In genomic region chr5:72845889-72846288, GRCh38 we compare ENCODE assay signal across 22 cellular contexts. TPM values are rescaled to one million over a fixed set of nuclear protein-coding genes. Genes with fewer than 3 reads are reported as not detected.
DNase-seq lines count a peak whose midpoint lies in the region; ATAC-seq, FAIRE-seq and TF ChIP-seq lines count a peak whose summit lies in the region.
"Had no signal": no experiment of that assay in that cellular context is flagged by ENCODE, and none has a peak within 500 bp of the region (broad histone marks: within the 10 kb centered on the region; RNA-seq: fewer than 3 reads in every experiment).

No MANE protein-coding gene starts in this region.

- peaks cover 45% of the 10 kb centered on the region for H3K4me1 ChIP-seq in OCI-LY3 (ENCODE audit: low read length)
- peaks cover 9% of the 10 kb centered on the region for H3K4me1 ChIP-seq in fibroblast of lung (ENCODE audit: control insufficient read depth, extremely low read depth, insufficient read depth, low read length)
- peaks cover 70% of the 10 kb centered on the region for H3K4me1 ChIP-seq in psoas muscle

- H3K27ac ChIP-seq in OCI-LY3 (ENCODE audit: low read length) (no peak overlapping the region), fibroblast of lung (ENCODE audit: insufficient read depth, low read length) (no peak overlapping the region), psoas muscle (peak overlapping the region; percentile 95)
- H3K27ac ChIP-seq: dorsolateral prefrontal cortex, parathyroid adenoma, sigmoid colon had no signal

- H3K9ac ChIP-seq in OCI-LY3 (ENCODE audit: low read length) (no peak overlapping the region), fibroblast of lung (ENCODE audit: insufficient read depth, low read length) (no peak overlapping the region)
- H3K9ac ChIP-seq: parathyroid adenoma had no signal

- H3K4me3 ChIP-seq in OCI-LY3 (ENCODE audit: low read length): no peak overlapping the region
- no peak overlapping the region for H3K4me3 ChIP-seq in fibroblast of lung (replicated peaks in 1 of 4; ENCODE audit: control extremely low read depth in 1 of 4, insufficient read depth in 1 of 4, low read depth in 3 of 4, low read length in 4 of 4)
- no peak overlapping the region for H3K4me3 ChIP-seq in psoas muscle
- H3K4me3 ChIP-seq: dorsolateral prefrontal cortex, sigmoid colon had no signal

- no peak for TF ChIP-seq POLR2A in GM18505 (IDR thresholded peaks at IDR 0.05; ENCODE audit: borderline replicate concordance, extremely low read depth, insufficient read depth, insufficient read length)

- DNase-seq in D721Med (ENCODE audit: insufficient read length, low spot score): no peak
- peak in 1 of 2 donors; percentile 42 for DNase-seq in fibroblast of lung (ENCODE audit: low read depth in 2 of 2)
- no peak for DNase-seq in psoas muscle
- no peak for DNase-seq in kidney tubule cell (ENCODE audit: low spot score)
- DNase-seq: activated CD4-positive, CD25-positive, alpha-beta regulatory T cell treated with anti-CD3 and anti-CD28 coated beads, Interleukin-2, amount 50 U/mL, for 72 hours; activated T-cell treated with anti-CD3 and anti-CD28 coated beads, Interleukin-2, amount 50 U/mL, for 1 hour; amygdala; central memory CD4-positive, alpha-beta T cell; dorsolateral prefrontal cortex; HFFc6; kidney glomerular epithelial cell; NCI-H1092 treated with DMSO at 0.1 percent for 48 hours; NCI-H1930; NCI-H2227 treated with DMSO at 0.1 percent for 48 hours; NCI-H774; SIG-M5; sigmoid colon had no signal

- H3K27me3 ChIP-seq in OCI-LY3 (ENCODE audit: low read depth, low read length): no peaks in the 10 kb centered on the region
- H3K27me3 ChIP-seq in fibroblast of lung (ENCODE audit: control insufficient read depth, insufficient read depth, low read length): no peaks in the 10 kb centered on the region
- no peaks in the 10 kb centered on the region for H3K27me3 ChIP-seq in psoas muscle (ENCODE audit: insufficient read depth in 3 of 3, low read length in 2 of 3)
- H3K27me3 ChIP-seq: dorsolateral prefrontal cortex, sigmoid colon had no signal

- intact Hi-C loops in psoas muscle (cut with DNase I): loop anchor here in 1 of 2 donors (10.0 kb wide), 1 partner anchor 231 kb away; no protein-coding TSS in a partner anchor

- H3K9me3 ChIP-seq in OCI-LY3 (ENCODE audit: insufficient read depth, low read length) (no peaks in the 10 kb centered on the region), fibroblast of lung (ENCODE audit: control insufficient read depth, insufficient read depth, low read depth, low read length) (no peaks in the 10 kb centered on the region), psoas muscle (no peaks in the 10 kb centered on the region)
- H3K9me3 ChIP-seq: sigmoid colon had no signal

- peaks cover 20% of the 10 kb centered on the region for H4K20me1 ChIP-seq in OCI-LY3 (ENCODE audit: insufficient read depth, low read length)
- no peaks in the 10 kb centered on the region for H4K20me1 ChIP-seq in fibroblast of lung (ENCODE audit: control insufficient read depth, extremely low read depth, insufficient read depth, low read length)

- TF ChIP-seq CTCF in D721Med (IDR thresholded peaks at IDR 0.05; ENCODE audit: insufficient read depth, missing control alignments): no peak
- TF ChIP-seq CTCF in OCI-LY3 (IDR thresholded peaks at IDR 0.05; ENCODE audit: low read depth, low read length): no peak
- no peak for TF ChIP-seq CTCF in fibroblast of lung (conservative IDR thresholded peaks at IDR 0.05 in 1 of 2, IDR thresholded peaks at IDR 0.05 in 1 of 2; ENCODE audit: low read depth in 1 of 2, low read length in 2 of 2)
- TF ChIP-seq CTCF in psoas muscle (IDR thresholded peaks at IDR 0.05): no peak

- peak; percentile 16 for FAIRE-seq in D721Med (lab: Jason Lieb, UNC)
- FAIRE-seq: TTC549 had no signal

- H3K4me2 ChIP-seq in OCI-LY3 (ENCODE audit: low read length): peak overlapping the region; percentile 17; the same call in 1 of the 2 replicates
- H3K4me2 ChIP-seq in fibroblast of lung (ENCODE audit: extremely low read depth, insufficient read depth, low read length): peak overlapping the region; percentile 41

- H3K36me3 ChIP-seq in OCI-LY3 (replicated peaks; ENCODE audit: low read depth, low read length): peaks cover 8% of the 10 kb centered on the region
- H3K36me3 ChIP-seq in fibroblast of lung (ENCODE audit: control insufficient read depth, insufficient read depth, low read length): no peaks in the 10 kb centered on the region
- no peaks in the 10 kb centered on the region for H3K36me3 ChIP-seq in psoas muscle (ENCODE audit: insufficient read depth in 1 of 2, low read depth in 1 of 2)
- H3K36me3 ChIP-seq: sigmoid colon had no signal

- 66 to 84% (median 75%) methylated on average over 2 of the region's 2 CpGs for WGBS in psoas muscle, 3 donors

- ATAC-seq in psoas muscle (no peak), GM18505 (IDR thresholded peaks at IDR 0.05; ENCODE audit: unreplicated experiment) (no peak), HG03097 (IDR thresholded peaks at IDR 0.05; ENCODE audit: low FRiP score, unreplicated experiment) (no peak)

- peaks cover 52% of the 10 kb centered on the region for H3K79me2 ChIP-seq in OCI-LY3 (ENCODE audit: low read length)
- peaks cover 70% of the 10 kb centered on the region for H3K79me2 ChIP-seq in fibroblast of lung (ENCODE audit: control insufficient read depth, insufficient read depth, low read length)

- H2AFZ ChIP-seq in OCI-LY3 (ENCODE audit: low read depth, low read length): no peak overlapping the region
- H2AFZ ChIP-seq in fibroblast of lung (ENCODE audit: low read length): no peak overlapping the region
- H2AFZ ChIP-seq: parathyroid adenoma had no signal

RNA-seq across cellular contexts. Expression of gene TNPO1, which starts 29.4 kb away (rescaled TPM):
- total RNA-seq in fibroblast of lung (207 and 226 TPM in 2 replicates), psoas muscle (10 to 100 TPM; 64.0 to 99.2 (median 77.6) TPM)
- polyA plus RNA-seq in fibroblast of lung (93.7 and 117 TPM in 2 replicates), psoas muscle (100 to 1,000 TPM in 1 of 3 donors, 10 to 100 TPM in 2; 15.0 to 115 (median 23.2) TPM)
- polyA plus RNA-seq in fibroblast of lung (2012): 58.4 and 76.2 TPM in 2 replicates
- 42.7 and 101 TPM in 2 replicates for polyA minus RNA-seq in fibroblast of lung (ENCODE audit: low replicate concordance)
